9 cellular contexts compared by ENCODE assay signal in the genomic region with DNA sequence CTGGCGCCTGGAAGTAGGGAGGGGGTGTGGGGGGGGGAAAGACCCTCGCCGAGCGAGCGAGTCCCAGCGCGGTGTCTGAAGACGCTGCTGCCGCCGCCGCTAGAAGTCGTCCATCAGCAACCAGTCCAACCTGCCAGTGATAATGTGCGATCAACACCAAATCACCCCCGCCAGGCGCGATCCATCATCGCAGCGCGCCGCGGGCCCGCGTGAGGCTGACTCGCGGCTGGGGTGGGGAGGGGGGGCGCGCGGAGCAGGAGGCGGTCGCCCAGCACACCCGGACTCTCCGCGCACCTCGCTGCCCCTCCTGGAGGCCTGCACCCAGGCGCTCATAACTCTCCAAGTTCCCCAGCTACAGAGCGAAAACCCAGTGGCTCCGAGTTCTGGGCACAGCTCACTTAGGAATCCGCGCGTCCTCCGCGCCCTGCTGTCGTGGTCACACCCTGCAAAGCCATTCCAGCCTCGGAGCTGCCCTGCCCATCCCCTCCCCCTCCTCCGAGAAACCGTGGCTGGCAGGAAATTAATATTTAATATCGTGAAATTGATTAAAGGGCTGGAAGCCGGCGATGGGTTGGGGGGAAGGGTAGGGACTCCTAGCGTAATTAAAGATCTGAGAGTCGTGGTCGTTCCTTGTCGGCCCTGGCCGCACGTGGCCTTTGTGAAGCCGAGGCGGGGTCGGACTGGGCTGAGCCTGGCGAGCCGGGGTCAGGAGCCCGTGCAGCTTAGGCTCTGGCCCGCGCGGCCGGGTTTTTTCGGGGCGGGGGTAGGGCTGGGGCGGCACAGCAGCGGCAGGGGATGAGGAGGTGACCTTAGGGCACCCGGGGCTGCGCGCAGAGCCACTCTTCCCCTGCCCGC. TPM values are rescaled to one million over a fixed set of nuclear protein-coding genes. Genes with fewer than 3 reads are reported as not detected.
DNase-seq lines count a peak whose midpoint lies in the region; ATAC-seq, FAIRE-seq and TF ChIP-seq lines count a peak whose summit lies in the region.
"Had no signal": no experiment of that assay in that cellular context is flagged by ENCODE, and none has a peak within 500 bp of the region (broad histone marks: within the 10 kb centered on the region; RNA-seq: fewer than 3 reads in every experiment).

No MANE protein-coding gene starts in this region.

- no peak for TF ChIP-seq EP300 in upper lobe of left lung (IDR thresholded peaks at IDR 0.05)

- intact Hi-C loops in activated naive CD4-positive, alpha-beta T cell treated with anti-CD3 and anti-CD28 coated beads for 36 hours (cut with micrococcal nuclease) = no loop called here

- FAIRE-seq in astrocyte (lab: Jason Lieb, UNC) = no peak

- WGBS in lung, 2 donors = 24 to 41% methylated on average over 31 to 73 of the region's 73 CpGs
- 25 to 50% methylated on average over 21 to 48 of the region's 73 CpGs for WGBS in upper lobe of left lung, 2 donors

- H3K9me3 Mint-ChIP-seq in activated naive CD4-positive, alpha-beta T cell treated with anti-CD3 and anti-CD28 coated beads for 36 hours = no peaks in the 10 kb centered on the region
- H3K9me3 Mint-ChIP-seq in astrocyte (ENCODE audit: unreplicated experiment) = peaks cover 4% of the 10 kb centered on the region

- H3K27ac Mint-ChIP-seq in activated naive CD4-positive, alpha-beta T cell treated with anti-CD3 and anti-CD28 coated beads for 36 hours = no peak overlapping the region
- no peak overlapping the region for H3K27ac Mint-ChIP-seq in astrocyte (ENCODE audit: unreplicated experiment)

- H3K4me3 ChIP-seq in astrocyte (ENCODE audit: insufficient read depth, low read depth, low read length) (peak overlapping the region; percentile 51), lung (no peak overlapping the region), upper lobe of left lung (peak overlapping the region; percentile 24 to 50 (median 40))

- CTCF ChIA-PET in activated naive CD4-positive, alpha-beta T cell treated with anti-CD3 and anti-CD28 coated beads for 36 hours (lab: Charles Lee) = no interaction called here

- H3K79me2 ChIP-seq in astrocyte (ENCODE audit: insufficient read depth, low read length) = no peaks in the 10 kb centered on the region

- H3K9me3 ChIP-seq in astrocyte (ENCODE audit: insufficient read depth, low read depth, low read length) (no peaks in the 10 kb centered on the region), lung (ENCODE audit: control insufficient read depth in 2 of 2, insufficient read depth in 1 of 2, low read length in 1 of 2) (peaks cover 0 to 2% of the 10 kb centered on the region in 2 donors), upper lobe of left lung (no peaks in the 10 kb centered on the region)

- H3K4me1 ChIP-seq in astrocyte (ENCODE audit: insufficient read depth, low read length) (peaks cover 9% of the 10 kb centered on the region), lung (ENCODE audit: control insufficient read depth in 2 of 2, insufficient read depth in 2 of 2, low read length in 2 of 2) (peaks cover 0 to 7% of the 10 kb centered on the region in 2 donors), upper lobe of left lung (peaks cover 23 to 69% (median 35%) of the 10 kb centered on the region in 4 donors)

- no peak for ATAC-seq in lung (ENCODE audit: insufficient read depth, low FRiP score)
- peak in 1 of 2 donors; percentile 6 for ATAC-seq in upper lobe of left lung (ENCODE audit: low FRiP score in 2 of 2)

- no peak for TF ChIP-seq CTCF in astrocyte (IDR thresholded peaks at IDR 0.05; ENCODE audit: insufficient read depth, low read depth, low read length)
- TF ChIP-seq CTCF in lung (IDR thresholded peaks at IDR 0.05; ENCODE audit: control extremely low read depth, extremely low read depth) = no peak
- no peak for TF ChIP-seq CTCF in upper lobe of left lung (IDR thresholded peaks at IDR 0.05)

- TF ChIP-seq POLR2A in upper lobe of left lung (IDR thresholded peaks at IDR 0.05) = no peak

- H3K27me3 ChIP-seq in astrocyte (ENCODE audit: insufficient read depth, low read length) (no peaks in the 10 kb centered on the region), lung (ENCODE audit: control insufficient read depth, insufficient read depth) (peaks cover 4% of the 10 kb centered on the region), upper lobe of left lung (peaks cover 0 to 44% (median 0%) of the 10 kb centered on the region in 4 donors)

- H4K20me1 ChIP-seq in astrocyte (ENCODE audit: insufficient read depth, low read length) = no peaks in the 10 kb centered on the region

- H3K4me1 Mint-ChIP-seq in activated naive CD4-positive, alpha-beta T cell treated with anti-CD3 and anti-CD28 coated beads for 36 hours (ENCODE audit: low read depth) = peaks cover 9% of the 10 kb centered on the region
- peaks cover 2% of the 10 kb centered on the region for H3K4me1 Mint-ChIP-seq in astrocyte (ENCODE audit: low read depth, unreplicated experiment)

- peak; percentile 6 for DNase-seq in activated naive CD4-positive, alpha-beta T cell treated with anti-CD3 and anti-CD28 coated beads for 36 hours
- DNase-seq in activated naive CD4-positive, alpha-beta T cell (lab: John Stamatoyannopoulos, UW) = no peak
- DNase-seq in astrocyte (ENCODE audit: low read depth) = no peak
- no peak for DNase-seq in lung (ENCODE audit: low spot score)
- DNase-seq in upper lobe of left lung = peak in 1 of 2 donors; percentile 69
- DNase-seq in HT-29 (ENCODE audit: low spot score) = no peak
- no peak for DNase-seq in NCI-H1694 (lab: John Stamatoyannopoulos, UW)
- DNase-seq in midbrain (lab: John Stamatoyannopoulos, UW) = no peak
- DNase-seq: NCI-H1436 treated with DMSO at 0.1 percent for 48 hours had no signal

- peaks cover 1% of the 10 kb centered on the region for H3K36me3 Mint-ChIP-seq in activated naive CD4-positive, alpha-beta T cell treated with anti-CD3 and anti-CD28 coated beads for 36 hours (ENCODE audit: low read depth)
- H3K36me3 Mint-ChIP-seq in astrocyte (ENCODE audit: low read depth, unreplicated experiment) = no peaks in the 10 kb centered on the region

- peak overlapping the region; percentile 86 for H3K4me2 ChIP-seq in astrocyte (ENCODE audit: low read length)

- H3K4me3 Mint-ChIP-seq in activated naive CD4-positive, alpha-beta T cell treated with anti-CD3 and anti-CD28 coated beads for 36 hours = no peak overlapping the region
- no peak overlapping the region for H3K4me3 Mint-ChIP-seq in astrocyte (ENCODE audit: unreplicated experiment)

- H3K27ac ChIP-seq in astrocyte (ENCODE audit: low read depth, low read length) = no peak overlapping the region
- peak overlapping the region; percentile 32 to 72 for H3K27ac ChIP-seq in lung (ENCODE audit: low read depth in 1 of 2, low read length in 1 of 2)
- H3K27ac ChIP-seq in upper lobe of left lung = peak overlapping the region; percentile 63 to 82 (median 74)

- H3K36me3 ChIP-seq in astrocyte (ENCODE audit: insufficient read depth, low read length) (no peaks in the 10 kb centered on the region), lung (ENCODE audit: control insufficient read depth in 2 of 2, insufficient read depth in 2 of 2, low read length in 2 of 2) (no peaks in the 10 kb centered on the region), upper lobe of left lung (no peaks in the 10 kb centered on the region)

- H3K27me3 Mint-ChIP-seq in activated naive CD4-positive, alpha-beta T cell treated with anti-CD3 and anti-CD28 coated beads for 36 hours (ENCODE audit: low read depth) = no peaks in the 10 kb centered on the region
- peaks cover 2% of the 10 kb centered on the region for H3K27me3 Mint-ChIP-seq in astrocyte (ENCODE audit: low read depth, unreplicated experiment)

- no peak overlapping the region for H3K9ac ChIP-seq in astrocyte (ENCODE audit: low read length)

- peak overlapping the region; percentile 41 for H2AFZ ChIP-seq in astrocyte (ENCODE audit: low read depth, low read length)

RNA-seq across cellular contexts. Expression of a gene that starts 58.1 kb away (rescaled TPM):
- 10 to 100 TPM; 29.1 to 29.9 TPM for total RNA-seq in activated naive CD4-positive, alpha-beta T cell treated with anti-CD3 and anti-CD28 coated beads for 36 hours
- total RNA-seq in astrocyte (9.0 TPM in 2 replicates), lung (10 to 100 TPM; 18.8 to 67.2 TPM), upper lobe of left lung (10 to 100 TPM; 17.5 to 40.8 (median 25.6) TPM)
- polyA plus RNA-seq in lung = 10 to 100 TPM; 10.8 to 13.1 TPM
- 23.3 and 25.5 TPM in 2 replicates for total RNA-seq in HT-29 (2014; rRNA removed; shearing (Covaris generic))
